ENCODE assay signal across 12 cellular contexts in genomic region chr1:214259353-214259982, GRCh38. TPM values are rescaled to one million over a fixed set of nuclear protein-coding genes. Genes with fewer than 3 reads are reported as not detected.
DNase-seq lines count a peak whose midpoint lies in the region; ATAC-seq, FAIRE-seq and TF ChIP-seq lines count a peak whose summit lies in the region.
"Had no signal": no experiment of that assay in that cellular context is flagged by ENCODE, and none has a peak within 500 bp of the region (broad histone marks: within the 10 kb centered on the region; RNA-seq: fewer than 3 reads in every experiment).

No MANE protein-coding gene starts in this region.

- FAIRE-seq in GM18507 (lab: Jason Lieb, UNC) (peak; percentile 45), keratinocyte (lab: Jason Lieb, UNC) (peak; percentile 62)

- H3K27ac ChIP-seq in PC-9 (peak overlapping the region; percentile 71), keratinocyte (ENCODE audit: control insufficient read depth, insufficient read depth, low read length) (no peak overlapping the region)
- H3K27ac ChIP-seq: sigmoid colon, SJSA1 had no signal

- no peak overlapping the region for H3K4me3 ChIP-seq in PC-9
- no peak overlapping the region for H3K4me3 ChIP-seq in keratinocyte (ENCODE audit: control insufficient read depth in 2 of 3, extremely low read depth in 1 of 3, insufficient read depth in 2 of 3, low read depth in 1 of 3, low read length in 3 of 3)
- H3K4me3 ChIP-seq: sigmoid colon, SJSA1 had no signal

- no peak overlapping the region for H3K9ac ChIP-seq in keratinocyte (ENCODE audit: control insufficient read depth, extremely low read depth, insufficient read depth, low read length)

- H3K27me3 ChIP-seq in PC-9 (ENCODE audit: insufficient read depth, low read depth), result no peaks in the 10 kb centered on the region
- H3K27me3 ChIP-seq in keratinocyte (ENCODE audit: control insufficient read depth, extremely low read depth, insufficient read depth, low read length), result no peaks in the 10 kb centered on the region

- no TSS peak for BruUV-seq in PC-9 (replicated peaks; lab: Mats Ljungman, UMichigan)

- H3K79me2 ChIP-seq in PC-9 (ENCODE audit: low read depth), result no peaks in the 10 kb centered on the region
- no peaks in the 10 kb centered on the region for H3K79me2 ChIP-seq in keratinocyte (ENCODE audit: control insufficient read depth, insufficient read depth, low read length)

- H3K36me3 ChIP-seq in PC-9 (ENCODE audit: low read depth), result no peaks in the 10 kb centered on the region
- no peaks in the 10 kb centered on the region for H3K36me3 ChIP-seq in keratinocyte (ENCODE audit: control insufficient read depth in 2 of 2, extremely low read depth in 1 of 2, insufficient read depth in 2 of 2, low read length in 2 of 2)
- H3K36me3 ChIP-seq: sigmoid colon, SJSA1 had no signal

- TF ChIP-seq CTCF in PC-9 (conservative IDR thresholded peaks at IDR 0.05) (no peak), keratinocyte (optimal IDR thresholded peaks at IDR 0.05 in 1 of 3, IDR thresholded peaks at IDR 0.05 in 1 of 3, conservative IDR thresholded peaks at IDR 0.05 in 1 of 3; ENCODE audit: extremely low read depth in 1 of 3, insufficient read depth in 2 of 3, low read length in 3 of 3) (no peak)

- CTCF ChIA-PET in PC-9 (lab: Charles Lee), result interaction anchor here (0.5 kb wide), 1 partner anchor 12 kb away, joined by 4 read pairs; no protein-coding TSS in a partner anchor

- POLR2A ChIA-PET in PC-9 (lab: Charles Lee; ENCODE audit: unreplicated experiment), result no interaction called here

- H3K9me2 ChIP-seq in PC-9 (ENCODE audit: insufficient read depth), result no peaks in the 10 kb centered on the region

- H3K4me1 ChIP-seq in PC-9 (replicated peaks; ENCODE audit: insufficient read depth) (peaks cover 30% of the 10 kb centered on the region), keratinocyte (ENCODE audit: control insufficient read depth, extremely low read depth, insufficient read depth, low read length) (peaks cover 16% of the 10 kb centered on the region)

- H3K9me3 ChIP-seq in PC-9 (ENCODE audit: insufficient read depth, low read depth) (no peaks in the 10 kb centered on the region), keratinocyte (ENCODE audit: control insufficient read depth, low read depth, low read length) (no peaks in the 10 kb centered on the region)
- H3K9me3 ChIP-seq: SJSA1 had no signal

- H3K9me1 ChIP-seq in keratinocyte (ENCODE audit: control insufficient read depth, extremely low read depth, insufficient read depth, low read length), result no peaks in the 10 kb centered on the region

- peak; percentile 38 for ATAC-seq in HG02571 (IDR thresholded peaks at IDR 0.05; ENCODE audit: unreplicated experiment)
- no peak for ATAC-seq in HG03095 (IDR thresholded peaks at IDR 0.05; ENCODE audit: unreplicated experiment)
- no peak for ATAC-seq in HG02759 (IDR thresholded peaks at IDR 0.05; ENCODE audit: unreplicated experiment)

- dilution Hi-C loops in keratinocyte (cut with MboI; ENCODE audit: extremely low pct_ligation_motif_present, low sequenced_read_pairs), result no loop called here

- intact Hi-C loops in PC-9 (cut with micrococcal nuclease; ENCODE audit: unreplicated experiment), result no loop called here

- H3K4me2 ChIP-seq in PC-9 (peak overlapping the region; percentile 44), keratinocyte (ENCODE audit: control insufficient read depth, extremely low read depth, insufficient read depth, low read depth, low read length) (no peak overlapping the region)

- DNase-seq in GM18507 (ENCODE audit: extremely low spot score, insufficient read length, low read depth) (no peak), PC-9 (peak in 1 of 2 experiments; percentile 64), keratinocyte (ENCODE audit: low read depth, low spot score) (no peak), GF-D8 (lab: John Stamatoyannopoulos, UW) (no peak)
- DNase-seq in central memory CD4-positive, alpha-beta T cell, result no peak
- DNase-seq: caudate nucleus, NCI-H1694 treated with DMSO at 0.1 percent for 48 hours, sigmoid colon had no signal

- peaks cover 11% of the 10 kb centered on the region for H3F3A ChIP-seq in PC-9 (ENCODE audit: insufficient read depth, low read depth)

- peak overlapping the region; percentile 68 for H2AFZ ChIP-seq in PC-9
- no peak overlapping the region for H2AFZ ChIP-seq in keratinocyte (ENCODE audit: control insufficient read depth, low read length)

- no peaks in the 10 kb centered on the region for H4K20me1 ChIP-seq in PC-9 (ENCODE audit: insufficient read depth)
- H4K20me1 ChIP-seq in keratinocyte (ENCODE audit: control insufficient read depth, extremely low read depth, insufficient read depth, low read length), result no peaks in the 10 kb centered on the region

RNA-seq across cellular contexts. Expression of gene SMYD2, which starts 21.5 kb away (rescaled TPM):
- total RNA-seq in PC-9 (2021), result 36.4 and 41.2 TPM in 2 replicates
- polyA plus RNA-seq in keratinocyte, result 55.1 to 75.5 TPM (median 64.5 TPM) in 3 replicates
- polyA plus RNA-seq in keratinocyte (2011; ENCODE audit: low read depth), result 19.1 TPM
- 47.8 and 74.6 TPM in 2 replicates for polyA plus RNA-seq in keratinocyte (2011; cell fraction: cytosol; rRNA removed)
- polyA plus RNA-seq in keratinocyte (2011; cell fraction: nucleus; rRNA removed), result 50.3 and 54.7 TPM in 2 replicates
- 22.4 and 45.0 TPM in 2 replicates for polyA plus RNA-seq in keratinocyte (2012; ENCODE audit: low replicate concordance)
- 17.8 to 40.4 TPM (median 31.0 TPM) in 3 replicates for polyA minus RNA-seq in keratinocyte
- polyA minus RNA-seq in keratinocyte (2011; cell fraction: cytosol; rRNA and poly(A)+ RNA removed), result 32.2 TPM
- polyA minus RNA-seq in keratinocyte (2011; cell fraction: nucleus; rRNA and poly(A)+ RNA removed), result 12.9 and 23.3 TPM in 2 replicates
